1 cellular context compared by ENCODE assay signal in genomic region chr6:43277083-43277642, GRCh38.
TF ChIP-seq lines count a peak whose summit lies in the region.

No MANE protein-coding gene starts in this region.

TF ChIP-seq in HepG2, 621 proteins besides CTCF, POLR2A, EP300 and RAD21 (continued from another document and continues in another):
- TF ChIP-seq REST (IDR thresholded peaks at IDR 0.05; ENCODE audit: borderline replicate concordance in 1 of 2, low read depth in 1 of 2, low read length in 2 of 2) (no peak), SPEN (CRISPR knock-in tag; IDR thresholded peaks at IDR 0.05; ENCODE audit: low read depth) (peak; percentile 59; the same call in 1 of the 2 replicates), HOXA5 (CRISPR knock-in tag; IDR thresholded peaks at IDR 0.05) (peak; percentile 54; the same call in 1 of the 2 replicates), ZNF556 (CRISPR knock-in tag; IDR thresholded peaks at IDR 0.05; ENCODE audit: borderline replicate concordance) (no peak), HNRNPK (IDR thresholded peaks at IDR 0.05; ENCODE audit: low read depth, low read length, poor library complexity, severe bottlenecking) (no peak), BRD4 (CRISPR knock-in tag; IDR thresholded peaks at IDR 0.05) (peak; percentile 26; the same call in 1 of the 2 replicates), TFDP2 (CRISPR knock-in tag; IDR thresholded peaks at IDR 0.05) (0 out of 2 replicates have a peak, but pooled peaks have one; percentile 11), ZNF605 (CRISPR knock-in tag; IDR thresholded peaks at IDR 0.05) (peak; percentile 40; the same call in 1 of the 2 replicates), ZNF207 (IDR thresholded peaks at IDR 0.05; ENCODE audit: borderline replicate concordance) (no peak), NCOA2 (CRISPR knock-in tag; IDR thresholded peaks at IDR 0.05) (no peak), ZFP62 (CRISPR knock-in tag; IDR thresholded peaks at IDR 0.05) (0 out of 2 replicates have a peak, but pooled peaks have one; percentile 47), TCF12 (IDR thresholded peaks at IDR 0.05) (no peak), TCF12 (CRISPR knock-in tag; IDR thresholded peaks at IDR 0.05) (peak; percentile 85; the same call in 1 of the 2 replicates), SNAI1 (CRISPR knock-in tag; IDR thresholded peaks at IDR 0.05; ENCODE audit: borderline replicate concordance) (0 out of 2 replicates have a peak, but pooled peaks have one; percentile 76), FLYWCH1 (CRISPR knock-in tag; IDR thresholded peaks at IDR 0.05) (no peak), NFE2L1 (CRISPR knock-in tag; IDR thresholded peaks at IDR 0.05; ENCODE audit: borderline replicate concordance) (no peak), NONO (IDR thresholded peaks at IDR 0.05) (no peak), NONO (CRISPR knock-in tag; conservative IDR thresholded peaks at IDR 0.05) (0 out of 2 replicates have a peak, but pooled peaks have one; percentile 30), GFI1 (CRISPR knock-in tag; IDR thresholded peaks at IDR 0.05; ENCODE audit: borderline replicate concordance) (0 out of 2 replicates have a peak, but pooled peaks have one; percentile 14), ZSCAN21 (CRISPR knock-in tag; IDR thresholded peaks at IDR 0.05; ENCODE audit: borderline replicate concordance) (no peak), MED13 (CRISPR knock-in tag; IDR thresholded peaks at IDR 0.05) (peak; percentile 78; the same call in 1 of the 2 replicates), TMF1 (CRISPR knock-in tag; IDR thresholded peaks at IDR 0.05; ENCODE audit: low read depth) (no peak; the same call in 1 of the 2 replicates), ELF1 (CRISPR knock-in tag; IDR thresholded peaks at IDR 0.05) (no peak), CENPBD1 (CRISPR knock-in tag; IDR thresholded peaks at IDR 0.05; ENCODE audit: borderline replicate concordance, low read depth) (no peak), ZBTB38 (CRISPR knock-in tag; IDR thresholded peaks at IDR 0.05) (no peak), KLF12 (CRISPR knock-in tag; IDR thresholded peaks at IDR 0.05; ENCODE audit: borderline replicate concordance) (0 out of 2 replicates have a peak, but pooled peaks have one; percentile 75), ZNF839 (CRISPR knock-in tag; IDR thresholded peaks at IDR 0.05; ENCODE audit: borderline replicate concordance) (no peak), ZNF772 (CRISPR knock-in tag; IDR thresholded peaks at IDR 0.05) (0 out of 2 replicates have a peak, but pooled peaks have one; percentile 19), ZNF446 (CRISPR knock-in tag; IDR thresholded peaks at IDR 0.05) (no peak), ZNF142 (CRISPR knock-in tag; IDR thresholded peaks at IDR 0.05) (0 out of 2 replicates have a peak, but pooled peaks have one; percentile 57), FOXP1 (IDR thresholded peaks at IDR 0.05) (no peak), FOXP1 (CRISPR knock-in tag; IDR thresholded peaks at IDR 0.05) (no peak), SIN3A (IDR thresholded peaks at IDR 0.05; ENCODE audit: borderline replicate concordance, low read depth, low read length) (0 out of 2 replicates have a peak, but pooled peaks have one; percentile 18), ZNF230 (CRISPR knock-in tag; IDR thresholded peaks at IDR 0.05) (no peak), CBX1 (IDR thresholded peaks at IDR 0.05; ENCODE audit: low read depth) (no peak), THAP8 (CRISPR knock-in tag; IDR thresholded peaks at IDR 0.05; ENCODE audit: borderline replicate concordance) (no peak), AKNA (CRISPR knock-in tag; IDR thresholded peaks at IDR 0.05; ENCODE audit: borderline replicate concordance) (no peak), ZBTB8A (CRISPR knock-in tag; IDR thresholded peaks at IDR 0.05; ENCODE audit: borderline replicate concordance, low read depth) (no peak), ETV6 (CRISPR knock-in tag; conservative IDR thresholded peaks at IDR 0.05) (no peak), ZNF674 (CRISPR knock-in tag; IDR thresholded peaks at IDR 0.05; ENCODE audit: low read depth) (no peak), ZNF264 (CRISPR knock-in tag; IDR thresholded peaks at IDR 0.05) (0 out of 2 replicates have a peak, but pooled peaks have one; percentile 27), NCOA1 (CRISPR knock-in tag; IDR thresholded peaks at IDR 0.05) (peak; percentile 71; the same call in 1 of the 2 replicates), ZNF784 (CRISPR knock-in tag; IDR thresholded peaks at IDR 0.05; ENCODE audit: borderline replicate concordance) (peak; percentile 21; the same call in 1 of the 2 replicates), SMARCE1 (IDR thresholded peaks at IDR 0.05; ENCODE audit: borderline replicate concordance) (no peak), GZF1 (CRISPR knock-in tag; IDR thresholded peaks at IDR 0.05) (0 out of 2 replicates have a peak, but pooled peaks have one; percentile 21), SMC3 (IDR thresholded peaks at IDR 0.05; ENCODE audit: low read length) (no peak), POGK (CRISPR knock-in tag; conservative IDR thresholded peaks at IDR 0.05) (no peak)
